ENCODE assay signal across 8 cellular contexts in the genomic region with DNA sequence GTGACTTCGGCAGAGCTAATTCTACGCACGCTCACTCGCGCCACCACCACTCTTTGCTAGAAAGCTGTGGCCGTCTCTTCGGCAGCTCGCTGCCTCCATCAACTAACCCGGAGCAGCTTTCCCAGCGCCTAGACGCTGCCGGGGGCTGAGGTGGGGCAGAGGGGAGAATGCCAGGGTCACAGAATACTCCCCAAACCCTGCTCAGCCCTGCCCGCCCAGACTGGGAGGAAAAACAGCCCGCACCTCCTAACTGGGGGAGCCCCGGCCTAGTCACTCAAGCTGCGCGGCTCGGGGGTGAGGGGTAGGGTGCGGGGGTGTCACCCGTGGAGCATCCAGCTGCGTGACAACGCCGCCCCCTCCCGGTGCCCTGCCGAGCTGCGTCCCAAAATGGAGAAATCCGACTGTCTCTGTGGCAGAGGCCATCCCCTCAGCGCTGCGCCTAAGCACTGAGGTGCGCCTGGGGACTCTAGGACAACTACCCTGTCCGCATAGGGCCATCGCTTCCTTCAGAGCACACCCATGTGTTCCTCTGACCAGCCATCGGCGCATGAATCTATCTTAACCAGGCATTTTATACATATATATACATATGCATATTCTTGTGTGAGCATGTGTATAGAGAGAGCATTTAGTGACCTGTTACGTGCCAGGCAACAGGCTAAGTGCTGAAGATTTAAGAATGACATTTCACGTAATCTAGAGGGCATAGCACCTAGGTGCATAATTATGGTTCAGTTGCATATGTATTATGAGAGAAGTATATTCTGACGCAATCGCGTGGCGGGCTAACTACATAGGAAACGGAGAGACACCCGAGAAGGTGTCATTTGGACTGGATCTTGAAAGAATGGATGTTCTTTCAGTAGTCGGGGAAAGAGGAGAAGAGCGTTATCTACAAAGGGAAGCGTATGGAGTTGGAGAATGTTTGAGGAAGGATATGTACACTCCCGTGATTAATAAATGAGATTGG. TPM values are rescaled to one million over a fixed set of nuclear protein-coding genes. Genes with fewer than 3 reads are reported as not detected.
A peak's percentile ranks its signal among the peaks of the same experiment; 100 is the strongest.
DNase-seq lines count a peak whose midpoint lies in the region; ATAC-seq and TF ChIP-seq lines count a peak whose summit lies in the region.

No MANE protein-coding gene starts in this region.

- no peak overlapping the region for H3K4ac ChIP-seq in neuronal stem cell (ENCODE audit: low read length)

- H3K9ac ChIP-seq in neuronal stem cell (ENCODE audit: low read depth, low read length, poor library complexity) (no peak overlapping the region), subcutaneous abdominal adipose tissue (ENCODE audit: low read length in 5 of 5) (peak overlapping the region; percentile 72 to 94 (median 91))

- POLR2A ChIA-PET in BJ (lab: Charles Lee) = interaction anchor here (0.6 to 2.2 kb wide), 5 partner anchors 12 to 512 kb away, joined by 3 to 9 read pairs (median 3); no protein-coding TSS in a partner anchor
- POLR2A ChIA-PET in RWPE1 (lab: Yijun Ruan, JAX; ENCODE audit: low non-redundant PET) = no interaction called here

- TF ChIP-seq CTCF in BJ (IDR thresholded peaks at IDR 0.05; ENCODE audit: insufficient read depth, low read depth, low read length) (peak; percentile 87), RWPE1 (conservative IDR thresholded peaks at IDR 0.05; ENCODE audit: low read depth) (peak; percentile 67), foreskin keratinocyte (conservative IDR thresholded peaks at IDR 0.05) (peak; percentile 84)

- H3K9me3 ChIP-seq in neuronal stem cell (replicated peaks in 1 of 2; ENCODE audit: control insufficient read depth in 2 of 2, insufficient read depth in 1 of 2, low read depth in 1 of 2, low read length in 2 of 2) (peaks cover 0 to 5% of the 10 kb centered on the region in 2 donors), subcutaneous abdominal adipose tissue (ENCODE audit: control insufficient read depth in 5 of 5, low read length in 5 of 5) (no peaks in the 10 kb centered on the region)

- peak overlapping the region; percentile 99 for H2AFZ ChIP-seq in neuronal stem cell (ENCODE audit: low read length)

- H4K91ac ChIP-seq in neuronal stem cell (ENCODE audit: low read depth, low read length, poor library complexity) = no peak overlapping the region

- no peak overlapping the region for H2BK120ac ChIP-seq in neuronal stem cell (ENCODE audit: low read depth, low read length)

- WGBS in neuronal stem cell (ENCODE audit: extremely low coverage in 2 of 2, insufficient read length in 2 of 2, insufficient replicate concordance in 1 of 2), 2 donors = no CpG with 5 or more reads among the region's 46 CpGs

- H2BK5ac ChIP-seq in neuronal stem cell (ENCODE audit: low read length) = no peak overlapping the region

- H3K27ac ChIP-seq in RWPE1 = peak overlapping the region; percentile 90
- peak overlapping the region; percentile 79 for H3K27ac ChIP-seq in foreskin keratinocyte
- no peak overlapping the region for H3K27ac ChIP-seq in neuronal stem cell (replicated peaks; ENCODE audit: low read length)
- peak overlapping the region; percentile 100 for H3K27ac ChIP-seq in subcutaneous abdominal adipose tissue (ENCODE audit: low read depth, low read length)

- no peak overlapping the region for H2AK5ac ChIP-seq in neuronal stem cell (ENCODE audit: low read depth, low read length)

- peak overlapping the region; percentile 55 for H3K18ac ChIP-seq in neuronal stem cell (ENCODE audit: low read length)

- no peak overlapping the region for H2BK15ac ChIP-seq in neuronal stem cell (ENCODE audit: low read length)

- H3K14ac ChIP-seq in neuronal stem cell (ENCODE audit: low read length) = no peak overlapping the region

- H3K79me1 ChIP-seq in neuronal stem cell (ENCODE audit: low read depth, low read length) = peaks cover 4% of the 10 kb centered on the region

- DNase-seq in BJ (ENCODE audit: low read depth) (no peak), RWPE1 (ENCODE audit: low spot score) (peak; percentile 30), activated gamma-delta T cell treated with Interleukin-2 at 50 U/mL for 16 hours (peak; percentile 82), foreskin keratinocyte (peak in 1 of 2 donors; percentile 68), neuronal stem cell (ENCODE audit: low spot score) (peak; percentile 57)

- no peak overlapping the region for H4K8ac ChIP-seq in neuronal stem cell (ENCODE audit: low read depth, low read length)

- ATAC-seq in GM19463 (IDR thresholded peaks at IDR 0.05; ENCODE audit: unreplicated experiment) (peak; percentile 37), HG03571 (IDR thresholded peaks at IDR 0.05; ENCODE audit: unreplicated experiment) (peak; percentile 35), foreskin keratinocyte (peak; percentile 50)

- H3K4me2 ChIP-seq in neuronal stem cell (ENCODE audit: insufficient read depth, low read length, poor library complexity, severe bottlenecking) = peak overlapping the region; percentile 85

- H3K23ac ChIP-seq in neuronal stem cell (ENCODE audit: low read depth, low read length, poor library complexity) = no peak overlapping the region

- no peak overlapping the region for H2BK12ac ChIP-seq in neuronal stem cell (ENCODE audit: low read length)

- CTCF ChIA-PET in BJ (lab: Yijun Ruan, JAX) (interaction anchor here (0.6 to 2.9 kb wide), 33 partner anchors 9 to 1621 kb away, joined by 3 to 20 read pairs (median 3); no protein-coding TSS in a partner anchor), RWPE1 (lab: Yijun Ruan, JAX) (interaction anchor here (0.7 to 2.6 kb wide), 4 partner anchors 10 to 252 kb away, joined by 3 to 13 read pairs (median 4); no protein-coding TSS in a partner anchor)

- peaks cover 4% of the 10 kb centered on the region; the same call in 1 of the 2 replicates for H3K36me3 ChIP-seq in BJ (ENCODE audit: control insufficient read depth, insufficient read depth, low read length)
- peaks cover 1 to 13% of the 10 kb centered on the region in 2 donors for H3K36me3 ChIP-seq in neuronal stem cell (replicated peaks in 1 of 2; ENCODE audit: control insufficient read depth in 2 of 2, insufficient read depth in 2 of 2, low read length in 2 of 2)
- H3K36me3 ChIP-seq in subcutaneous abdominal adipose tissue (ENCODE audit: control insufficient read depth in 5 of 5, insufficient read depth in 5 of 5, low read length in 5 of 5) = no peaks in the 10 kb centered on the region

- peaks cover 4% of the 10 kb centered on the region for H3K4me1 ChIP-seq in foreskin keratinocyte
- peaks cover 6 to 10% of the 10 kb centered on the region in 2 donors for H3K4me1 ChIP-seq in neuronal stem cell (ENCODE audit: control insufficient read depth in 2 of 2, insufficient read depth in 1 of 2, low read depth in 1 of 2, low read length in 2 of 2)
- H3K4me1 ChIP-seq in subcutaneous abdominal adipose tissue (ENCODE audit: control insufficient read depth in 5 of 5, insufficient read depth in 5 of 5, low read length in 5 of 5) = peaks cover 3 to 36% (median 32%) of the 10 kb centered on the region in 5 donors

- H3K4me3 ChIP-seq in BJ (ENCODE audit: low read depth, low read length) = peak overlapping the region; percentile 95
- peak overlapping the region; percentile 79 to 85 for H3K4me3 ChIP-seq in neuronal stem cell (ENCODE audit: low read length in 2 of 2)
- peak overlapping the region; percentile 90 to 98 (median 94) for H3K4me3 ChIP-seq in subcutaneous abdominal adipose tissue (ENCODE audit: low read depth in 1 of 5, low read length in 5 of 5)

- H3K27me3 ChIP-seq in BJ (ENCODE audit: control insufficient read depth, insufficient read depth, low read length) = no peaks in the 10 kb centered on the region
- H3K27me3 ChIP-seq in foreskin keratinocyte = no peaks in the 10 kb centered on the region
- peaks cover 0 to 20% (median 4%) of the 10 kb centered on the region in 3 experiments for H3K27me3 ChIP-seq in neuronal stem cell (ENCODE audit: control insufficient read depth in 3 of 3, insufficient read depth in 3 of 3, low read depth in 1 of 3, low read length in 3 of 3)
- H3K27me3 ChIP-seq in subcutaneous abdominal adipose tissue (ENCODE audit: control insufficient read depth in 5 of 5, insufficient read depth in 4 of 5, low read length in 5 of 5) = no peaks in the 10 kb centered on the region

RNA-seq across cellular contexts. Expression of a gene that starts 1.5 kb away (rescaled TPM):
- 9.7 and 19.8 TPM in 2 replicates for polyA plus RNA-seq in BJ (2011; rRNA removed)
- 10.1 and 13.4 TPM in 2 replicates for polyA minus RNA-seq in BJ (2011; rRNA and poly(A)+ RNA removed)
- total RNA-seq in foreskin keratinocyte = 3.1 and 3.5 TPM in 2 replicates
- polyA plus RNA-seq in foreskin keratinocyte = 0.74 and 1.0 TPM in 2 replicates
- polyA plus RNA-seq in neuronal stem cell (2013, experiment 1 of 2) = 0.95 TPM
- polyA plus RNA-seq in neuronal stem cell (2013, experiment 2 of 2) = 1.1 TPM
